ENCODE assay signal across 13 cellular contexts in the genomic region with DNA sequence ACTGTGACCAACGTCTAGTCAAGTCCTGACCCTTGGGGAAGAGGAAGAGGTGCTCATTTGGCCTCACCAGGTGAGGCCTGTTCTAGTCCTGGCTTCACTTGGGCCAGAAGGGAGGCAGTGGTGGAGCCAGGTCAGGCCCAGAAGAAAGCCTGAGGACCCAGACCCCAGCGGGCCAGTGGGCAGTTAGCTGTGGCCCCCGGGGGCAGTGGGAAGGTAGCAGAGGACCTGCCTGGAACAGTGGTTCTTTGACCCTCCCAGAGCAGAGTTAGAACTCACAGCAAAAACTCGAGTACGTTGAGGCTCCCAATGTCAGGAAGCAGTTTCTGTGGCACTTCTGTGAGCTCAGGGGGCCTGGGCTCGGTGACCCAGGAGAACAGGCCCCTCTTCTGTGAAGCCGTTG.
DNase-seq lines count a peak whose midpoint lies in the region; ATAC-seq, FAIRE-seq and TF ChIP-seq lines count a peak whose summit lies in the region.
"Had no signal": no experiment of that assay in that cellular context is flagged by ENCODE, and none has a peak within 500 bp of the region (broad histone marks: within the 10 kb centered on the region; RNA-seq: fewer than 3 reads in every experiment).

No MANE protein-coding gene starts in this region.

- H3K27me3 ChIP-seq in HepG2 (ENCODE audit: control insufficient read depth in 1 of 2, insufficient read depth in 2 of 2, low read length in 2 of 2) (no peaks in the 10 kb centered on the region), right lobe of liver (no peaks in the 10 kb centered on the region), right atrium auricular region (no peaks in the 10 kb centered on the region), sigmoid colon (no peaks in the 10 kb centered on the region)
- H3K27me3 ChIP-seq: body of pancreas, upper lobe of right lung had no signal

- TF ChIP-seq POLR2A in HepG2 (IDR thresholded peaks at IDR 0.05; ENCODE audit: insufficient read depth in 1 of 2, low read depth in 2 of 2, low read length in 2 of 2) (no peak), right lobe of liver (IDR thresholded peaks at IDR 0.05) (no peak), sigmoid colon (IDR thresholded peaks at IDR 0.05) (no peak)

- H3K4me3 ChIP-seq in HepG2 (replicated peaks in 1 of 3; ENCODE audit: insufficient read depth in 1 of 3, low read depth in 2 of 3, low read length in 3 of 3) (peak overlapping the region in 1 of 3 experiments; percentile 44; a peak in 1 of 6 replicates), right lobe of liver (no peak overlapping the region), right atrium auricular region (no peak overlapping the region), sigmoid colon (no peak overlapping the region)
- H3K4me3 ChIP-seq: body of pancreas, upper lobe of right lung had no signal

- TF ChIP-seq CTCF in HepG2 (CRISPR knock-in tag; IDR thresholded peaks at IDR 0.05): no peak
- no peak for TF ChIP-seq CTCF in right lobe of liver (IDR thresholded peaks at IDR 0.05)
- no peak for TF ChIP-seq CTCF in right atrium auricular region (IDR thresholded peaks at IDR 0.05)
- no peak for TF ChIP-seq CTCF in sigmoid colon (IDR thresholded peaks at IDR 0.05)

- in situ Hi-C loops in HepG2 (cut with HindIII; ENCODE audit: extremely low pct_ligation_motif_present, low pct_unique_long_range_greater_than_20kb): loop anchor here (10.0 kb wide), 1 partner anchor 234 kb away; no protein-coding TSS in a partner anchor

- no peak for FAIRE-seq in HepG2 (lab: Jason Lieb, UNC)
- FAIRE-seq: islet of Langerhans had no signal

- H4K20me1 ChIP-seq in HepG2 (ENCODE audit: insufficient read depth, low read length): no peaks in the 10 kb centered on the region

- no TSS peak for BruUV-seq in HepG2 (replicated peaks; lab: Mats Ljungman, UMichigan)

- H3K9me3 ChIP-seq in HepG2 (ENCODE audit: low read length) (no peaks in the 10 kb centered on the region), right lobe of liver (no peaks in the 10 kb centered on the region), right atrium auricular region (no peaks in the 10 kb centered on the region), sigmoid colon (no peaks in the 10 kb centered on the region)
- H3K9me3 ChIP-seq: body of pancreas, upper lobe of right lung had no signal

- no peaks in the 10 kb centered on the region for H3K36me3 ChIP-seq in HepG2 (replicated peaks in 1 of 2; ENCODE audit: control insufficient read depth in 1 of 2, insufficient read depth in 2 of 2, low read length in 2 of 2)
- no peaks in the 10 kb centered on the region for H3K36me3 ChIP-seq in right lobe of liver
- no peaks in the 10 kb centered on the region for H3K36me3 ChIP-seq in right atrium auricular region
- H3K36me3 ChIP-seq in sigmoid colon: no peaks in the 10 kb centered on the region
- H3K36me3 ChIP-seq: upper lobe of right lung had no signal

- H3K27ac ChIP-seq in HepG2 (ENCODE audit: extremely low read length, insufficient read depth, low read length) (no peak overlapping the region), right lobe of liver (no peak overlapping the region), right atrium auricular region (peak overlapping the region; percentile 35 to 50), sigmoid colon (peak overlapping the region; percentile 63 to 79 (median 68))
- H3K27ac ChIP-seq: body of pancreas, upper lobe of right lung had no signal

- ATAC-seq in HepG2: no peak
- ATAC-seq in right lobe of liver: no peak

- intact Hi-C loops in HepG2 (cut with micrococcal nuclease; ENCODE audit: unreplicated experiment): no loop called here
- intact Hi-C loops in right lobe of liver (cut with DNase I): loop anchor here in 1 of 2 donors (5.0 kb wide), 1 partner anchor 256 kb away; no protein-coding TSS in a partner anchor
- intact Hi-C loops in sigmoid colon (cut with DNase I): no loop called here

- CTCF ChIA-PET in HepG2 (lab: Yijun Ruan, JAX; ENCODE audit: low intra/inter-chr PET ratio, low total read pairs): interaction anchor here (1.5 to 3.0 kb wide), 3 partner anchors 233 to 305 kb away, joined by 7 to 45 read pairs (median 34); no protein-coding TSS in a partner anchor

- peak overlapping the region; percentile 72 for H3K4me2 ChIP-seq in HepG2 (ENCODE audit: low read depth, low read length)

- TF ChIP-seq RAD21 in HepG2 (CRISPR knock-in tag; IDR thresholded peaks at IDR 0.05): no peak

- no peak for DNase-seq in HepG2 (ENCODE audit: low spot score)
- DNase-seq in right lobe of liver: no peak
- no peak for DNase-seq in right atrium auricular region (ENCODE audit: low spot score)
- no peak for DNase-seq in sigmoid colon
- no peak for DNase-seq in hippocampal formation (lab: John Stamatoyannopoulos, UW)
- DNase-seq in COLO829 (ENCODE audit: low spot score): no peak
- DNase-seq in 8988T: no peak
- no peak for DNase-seq in foreskin melanocyte
- DNase-seq: GOT3, NCI-H1105 had no signal

- peaks cover 47% of the 10 kb centered on the region for H3K4me1 ChIP-seq in HepG2 (ENCODE audit: insufficient read depth, low read length)
- no peaks in the 10 kb centered on the region for H3K4me1 ChIP-seq in right lobe of liver
- peaks cover 0 to 32% of the 10 kb centered on the region in 2 donors for H3K4me1 ChIP-seq in right atrium auricular region
- H3K4me1 ChIP-seq in sigmoid colon: peaks cover 0 to 60% (median 43%) of the 10 kb centered on the region in 4 donors
- H3K4me1 ChIP-seq: body of pancreas had no signal

- H2AFZ ChIP-seq in HepG2 (ENCODE audit: low read length): no peak overlapping the region

- POLR2A ChIA-PET in HepG2 (lab: Yijun Ruan, JAX): no interaction called here

- H3K9ac ChIP-seq in HepG2 (ENCODE audit: insufficient read depth, low read depth, low read length): peak overlapping the region; percentile 23; the same call in 1 of the 2 replicates

- TF ChIP-seq EP300 in HepG2 (IDR thresholded peaks at IDR 0.05; ENCODE audit: low read depth in 2 of 2, low read length in 2 of 2) (no peak), HepG2 (CRISPR knock-in tag; IDR thresholded peaks at IDR 0.05; ENCODE audit: borderline replicate concordance) (no peak), sigmoid colon (IDR thresholded peaks at IDR 0.05) (no peak)

- 30% methylated on average over 2 of the region's 7 CpGs for WGBS in HepG2 (ENCODE audit: low lambda C conversion rate)
- no CpG with 5 or more reads among the region's 7 CpGs for WGBS in right lobe of liver (ENCODE audit: insufficient coverage, low coverage, low lambda C conversion rate, missing lambda C conversion rate)
- 76 to 81% methylated on average over 7 of the region's 7 CpGs for WGBS in sigmoid colon, 2 donors

- H3K79me2 ChIP-seq in HepG2 (ENCODE audit: insufficient read depth, low read length): no peaks in the 10 kb centered on the region

TF ChIP-seq in HepG2, 621 proteins besides CTCF, POLR2A, EP300 and RAD21:
- TF ChIP-seq ZNF224 (CRISPR knock-in tag; IDR thresholded peaks at IDR 0.05) (0 out of 2 replicates have a peak, but pooled peaks have one; percentile 44), TBX2 (CRISPR knock-in tag; IDR thresholded peaks at IDR 0.05; ENCODE audit: borderline replicate concordance) (0 out of 2 replicates have a peak, but pooled peaks have one; percentile 15), REXO4 (CRISPR knock-in tag; IDR thresholded peaks at IDR 0.05; ENCODE audit: borderline replicate concordance) (no peak), ARNTL (CRISPR knock-in tag; IDR thresholded peaks at IDR 0.05) (no peak)

Comparison
In these comparisons a context has a peak if more than half of its experiments do, and no peak if none do; other contexts are left out.
1. H3K27ac ChIP-seq: peak in right atrium auricular region (2 of 2) and sigmoid colon (4 of 4); none in HepG2 (single experiment) and right lobe of liver (0 of 3).